In the genomic region with DNA sequence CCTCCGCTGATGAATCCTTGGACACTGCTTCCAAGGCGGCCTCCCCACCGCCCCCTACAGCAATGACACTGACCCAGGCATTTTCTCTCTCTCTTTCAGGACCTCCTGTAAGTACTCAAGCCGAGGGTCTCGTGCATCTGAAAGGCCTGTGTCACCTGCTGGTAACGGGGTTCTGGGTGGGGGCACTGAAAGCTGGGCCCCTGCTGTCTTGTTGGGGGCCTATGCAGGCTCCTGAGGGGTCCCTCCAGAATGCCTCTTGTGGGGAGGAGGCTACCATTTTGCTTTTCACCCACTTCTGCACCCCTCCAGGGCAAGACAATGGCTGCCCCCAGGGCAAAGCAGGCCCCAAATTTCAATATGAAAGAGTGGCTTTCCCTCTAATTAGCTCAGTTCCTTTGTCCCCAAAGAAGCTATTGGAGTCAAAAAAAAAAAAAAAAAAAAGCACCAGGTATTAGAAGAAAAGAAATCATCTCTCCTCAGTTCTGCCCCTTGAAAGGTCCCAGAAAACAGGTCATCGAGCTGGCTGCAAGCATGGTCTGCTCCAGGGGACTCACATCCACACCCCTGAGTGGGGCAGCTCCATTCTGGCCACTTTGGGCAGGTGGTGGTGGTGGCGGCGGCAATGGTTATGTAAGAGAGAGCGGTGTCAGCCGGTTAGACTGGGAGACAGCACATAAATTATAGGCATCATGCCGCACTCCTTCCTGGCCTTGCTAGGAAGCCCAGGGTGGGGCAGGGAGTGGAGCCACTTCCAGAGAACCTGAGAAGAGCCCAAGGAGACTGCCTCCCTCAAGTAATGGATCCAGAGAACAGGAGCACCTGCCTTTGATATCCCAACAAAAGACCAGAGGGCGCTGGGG, we compare ENCODE assay signal across 21 cellular contexts.
A peak's percentile ranks its signal among the peaks of the same experiment; 100 is the strongest.
DNase-seq lines count a peak whose midpoint lies in the region; ATAC-seq and TF ChIP-seq lines count a peak whose summit lies in the region.
"Had no signal": no experiment of that assay in that cellular context is flagged by ENCODE, and none has a peak within 500 bp of the region (broad histone marks: within the 10 kb centered on the region; RNA-seq: fewer than 3 reads in every experiment).

No MANE protein-coding gene starts in this region.

- no peak for TF ChIP-seq CTCF in RWPE2 (IDR thresholded peaks at IDR 0.05; ENCODE audit: poor library complexity, severe bottlenecking)
- no peak for TF ChIP-seq CTCF in osteocyte (IDR thresholded peaks at IDR 0.05)

- no peaks in the 10 kb centered on the region for H3K9me3 Mint-ChIP-seq in osteocyte (ENCODE audit: unreplicated experiment)
- H3K9me3 Mint-ChIP-seq: activated naive CD4-positive, alpha-beta T cell treated with anti-CD3 and anti-CD28 coated beads for 36 hours had no signal

- H3K4me3 ChIP-seq in H7 (ENCODE audit: insufficient read depth, low read depth, low read length): no peak overlapping the region
- H3K4me3 ChIP-seq in RWPE2 (ENCODE audit: severe bottlenecking): no peak overlapping the region
- no peak overlapping the region for H3K4me3 ChIP-seq in iPS DF 6.9 (ENCODE audit: low read length)

- ATAC-seq in RWPE2 (ENCODE audit: low read depth) (no peak), HG02623 (IDR thresholded peaks at IDR 0.05; ENCODE audit: unreplicated experiment) (no peak)
- ATAC-seq: naive thymus-derived CD4-positive, alpha-beta T cell had no signal

- peak overlapping the region; percentile 98 for H3K27ac Mint-ChIP-seq in osteocyte (ENCODE audit: unreplicated experiment)
- H3K27ac Mint-ChIP-seq: activated naive CD4-positive, alpha-beta T cell treated with anti-CD3 and anti-CD28 coated beads for 36 hours; CD14-positive monocyte; naive thymus-derived CD4-positive, alpha-beta T cell; progenitor cell of endocrine pancreas had no signal

- no peak overlapping the region for H3K4me3 Mint-ChIP-seq in osteocyte (ENCODE audit: unreplicated experiment)
- H3K4me3 Mint-ChIP-seq: activated naive CD4-positive, alpha-beta T cell treated with anti-CD3 and anti-CD28 coated beads for 36 hours; CD14-positive monocyte; naive thymus-derived CD4-positive, alpha-beta T cell had no signal

- H3K27ac ChIP-seq in RWPE2 (ENCODE audit: poor library complexity, severe bottlenecking): peak overlapping the region; percentile 74
- H3K27ac ChIP-seq in iPS DF 6.9 (ENCODE audit: low read length): no peak overlapping the region

- no peaks in the 10 kb centered on the region for H3K36me3 ChIP-seq in H7 (replicated peaks; ENCODE audit: control insufficient read depth, insufficient read depth, low read length)
- H3K36me3 ChIP-seq in RWPE2 (ENCODE audit: low read depth): no peaks in the 10 kb centered on the region
- no peaks in the 10 kb centered on the region for H3K36me3 ChIP-seq in iPS DF 6.9 (ENCODE audit: control insufficient read depth, insufficient read depth, low read length)

- DNase-seq in H7 (peak; percentile 84), RWPE2 (ENCODE audit: low spot score) (no peak), iPS DF 6.9 (ENCODE audit: low read depth, low spot score) (peak; percentile 54), osteocyte (ENCODE audit: extremely low spot score, unreplicated experiment) (no peak), NCI-H1048 (lab: John Stamatoyannopoulos, UW) (no peak), T1000 (lab: John Stamatoyannopoulos, UW) (no peak), H4 (ENCODE audit: low spot score) (no peak)
- DNase-seq: activated CD4-positive, alpha-beta T cell treated with anti-CD3 and anti-CD28 coated beads, Interleukin-2, amount 50 U/mL, for 48 hours; activated naive CD4-positive, alpha-beta T cell treated with anti-CD3 and anti-CD28 coated beads for 36 hours; activated T-cell treated with anti-CD3 and anti-CD28 coated beads for 4 hours; DMS153; effector CD4-positive, alpha-beta T cell; glutamatergic neuron; naive thymus-derived CD4-positive, alpha-beta T cell; NCI-H1105 treated with DMSO at 0.1 percent for 48 hours; NCI-H524; SHP77 treated with DMSO at 0.1 percent for 48 hours; T-helper 2 cell had no signal

- peaks cover 46% of the 10 kb centered on the region for H3K4me1 ChIP-seq in RWPE2 (ENCODE audit: insufficient read depth, poor library complexity, severe bottlenecking)
- H3K4me1 ChIP-seq in iPS DF 6.9 (ENCODE audit: control insufficient read depth, insufficient read depth, low read length): peaks cover 19% of the 10 kb centered on the region

- no peaks in the 10 kb centered on the region for H3K36me3 Mint-ChIP-seq in osteocyte (ENCODE audit: unreplicated experiment)
- H3K36me3 Mint-ChIP-seq: CD14-positive monocyte; naive thymus-derived CD4-positive, alpha-beta T cell had no signal

- no peaks in the 10 kb centered on the region for H3K9me3 ChIP-seq in RWPE2 (ENCODE audit: severe bottlenecking)
- no peaks in the 10 kb centered on the region for H3K9me3 ChIP-seq in iPS DF 6.9 (ENCODE audit: control insufficient read depth, insufficient read depth, low read length)

- H3K4me1 Mint-ChIP-seq in osteocyte (ENCODE audit: unreplicated experiment): peaks cover 48% of the 10 kb centered on the region
- H3K4me1 Mint-ChIP-seq: CD14-positive monocyte had no signal

- WGBS in iPS DF 6.9 (ENCODE audit: insufficient coverage, insufficient read length): no CpG with 5 or more reads among the region's 13 CpGs

- no peaks in the 10 kb centered on the region for H3K27me3 Mint-ChIP-seq in osteocyte (ENCODE audit: unreplicated experiment)

- H3K27me3 ChIP-seq in H7 (ENCODE audit: control insufficient read depth, insufficient read depth, low read length) (no peaks in the 10 kb centered on the region), RWPE2 (ENCODE audit: insufficient read depth, poor library complexity, severe bottlenecking) (no peaks in the 10 kb centered on the region), iPS DF 6.9 (ENCODE audit: control insufficient read depth, insufficient read depth, low read length) (no peaks in the 10 kb centered on the region)

Comparison
In these comparisons a context has a peak if more than half of its experiments do, and no peak if none do; other contexts are left out.
1. DNase-seq: peak in H7 (single experiment) and iPS DF 6.9 (single experiment); none in RWPE2 (single experiment), osteocyte (single experiment), NCI-H1048 (single experiment), T1000 (single experiment) and H4 (single experiment).